ENCODE assay signal across 22 cellular contexts in the genomic region with DNA sequence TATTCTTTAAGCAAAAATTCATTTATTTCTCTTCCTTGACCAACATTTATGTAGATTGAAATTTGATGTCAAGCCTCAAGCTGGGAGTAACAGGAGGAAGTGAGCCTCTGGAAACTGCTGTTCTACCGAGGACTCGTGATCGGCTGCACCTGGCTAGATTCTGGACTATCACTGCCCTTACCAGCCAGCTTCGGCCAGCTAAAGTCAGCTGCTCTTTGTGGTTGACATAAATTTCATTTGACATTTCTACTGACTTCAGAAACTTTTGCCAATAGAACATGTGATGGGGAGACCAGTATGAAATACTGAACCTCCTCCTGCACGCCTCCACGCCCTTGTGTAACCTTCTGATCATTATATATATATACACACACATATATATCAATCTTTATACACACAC.
A peak's percentile ranks its signal among the peaks of the same experiment; 100 is the strongest.
DNase-seq lines count a peak whose midpoint lies in the region; ATAC-seq, FAIRE-seq and TF ChIP-seq lines count a peak whose summit lies in the region.
"Had no signal": no experiment of that assay in that cellular context is flagged by ENCODE, and none has a peak within 500 bp of the region (broad histone marks: within the 10 kb centered on the region; RNA-seq: fewer than 3 reads in every experiment).

No MANE protein-coding gene starts in this region.

- no peaks in the 10 kb centered on the region for H4K20me1 ChIP-seq in mammary epithelial cell (ENCODE audit: insufficient read depth, low read length)

- H3K79me2 ChIP-seq in mammary epithelial cell (ENCODE audit: insufficient read depth, low read length): no peaks in the 10 kb centered on the region

- H3K4me1 ChIP-seq in breast epithelium (no peaks in the 10 kb centered on the region), mammary epithelial cell (ENCODE audit: insufficient read depth, low read length) (peaks cover 17% of the 10 kb centered on the region), psoas muscle (peaks cover 4% of the 10 kb centered on the region)

- in situ Hi-C loops in mammary epithelial cell (cut with MboI; ENCODE audit: low sequenced_read_pairs in 2 of 2): loop anchor here in 1 of 2 donors (5.0 kb wide), 1 partner anchor 178 kb away; no protein-coding TSS in a partner anchor

- 100% methylated on average over 6 of the region's 6 CpGs for WGBS in mammary epithelial cell (ENCODE audit: low coverage, missing lambda C conversion rate)
- 49 to 53% methylated on average over 6 of the region's 6 CpGs for WGBS in lower leg skin, 2 donors
- 27 to 35% (median 28%) methylated on average over 6 of the region's 6 CpGs for WGBS in psoas muscle, 3 donors

- no peak overlapping the region for H3K4me3 ChIP-seq in breast epithelium
- H3K4me3 ChIP-seq in mammary epithelial cell (replicated peaks in 1 of 3; ENCODE audit: insufficient read depth in 1 of 3, low read depth in 2 of 3, low read length in 3 of 3): no peak overlapping the region
- no peak overlapping the region for H3K4me3 ChIP-seq in lower leg skin (ENCODE audit: low read depth, poor library complexity, severe bottlenecking)
- no peak overlapping the region for H3K4me3 ChIP-seq in psoas muscle
- H3K4me3 ChIP-seq: GM23338 had no signal

- DNase-seq in breast epithelium (ENCODE audit: low spot score in 2 of 2) (peak; percentile 12 to 15), mammary epithelial cell (no peak), lower leg skin (ENCODE audit: low spot score in 2 of 2) (peak; percentile 14 to 78), psoas muscle (no peak), ureter (ENCODE audit: low spot score) (peak; percentile 22), NCI-H1092 treated with DMSO at 0.1 percent for 48 hours (lab: John Stamatoyannopoulos, UW) (no peak), urothelium cell line (ENCODE audit: low spot score) (no peak)
- DNase-seq: CD4-positive, alpha-beta memory T cell; DMS153; GDM1; KG1; MV-4-11; NCI-H187; NCI-H2227 treated with DMSO at 0.1 percent for 48 hours; NCI-H510A treated with DMSO at 0.1 percent for 48 hours; NCI-H774 had no signal

- no peak overlapping the region for H3K9ac ChIP-seq in mammary epithelial cell (ENCODE audit: insufficient read depth, low read length)

- intact Hi-C loops in breast epithelium (cut with DNase I; ENCODE audit: low total_unique reads): no loop called here
- intact Hi-C loops in mammary epithelial cell (cut with micrococcal nuclease): no loop called here
- intact Hi-C loops in lower leg skin (cut with DNase I; ENCODE audit: low total_unique reads): loop anchor here (5.0 kb wide), 1 partner anchor 173 kb away; no protein-coding TSS in a partner anchor
- intact Hi-C loops in psoas muscle (cut with DNase I): loop anchor here in 1 of 2 donors (5.0 kb wide), 1 partner anchor 173 kb away; no protein-coding TSS in a partner anchor

- TF ChIP-seq POLR2A in breast epithelium (IDR thresholded peaks at IDR 0.05) (no peak), lower leg skin (IDR thresholded peaks at IDR 0.05) (no peak)

- dilution Hi-C loops in mammary epithelial cell (cut with HindIII; ENCODE audit: low sequenced_read_pairs): no loop called here

- H3K27me3 ChIP-seq in breast epithelium: no peaks in the 10 kb centered on the region
- no peaks in the 10 kb centered on the region for H3K27me3 ChIP-seq in mammary epithelial cell (ENCODE audit: insufficient read depth, low read length)
- H3K27me3 ChIP-seq in psoas muscle (ENCODE audit: insufficient read depth in 3 of 3, low read length in 2 of 3): no peaks in the 10 kb centered on the region

- ATAC-seq in psoas muscle (peak; percentile 44 to 93 (median 81)), HG03280 (IDR thresholded peaks at IDR 0.05; ENCODE audit: unreplicated experiment) (no peak)
- ATAC-seq: HCT116, Right ventricle myocardium inferior had no signal

- no peaks in the 10 kb centered on the region for H3K9me3 ChIP-seq in breast epithelium
- no peaks in the 10 kb centered on the region for H3K9me3 ChIP-seq in mammary epithelial cell (replicated peaks; ENCODE audit: insufficient read depth, low read length)
- H3K9me3 ChIP-seq in psoas muscle: no peaks in the 10 kb centered on the region

- no peaks in the 10 kb centered on the region for H3K36me3 ChIP-seq in breast epithelium
- H3K36me3 ChIP-seq in mammary epithelial cell (ENCODE audit: insufficient read depth, low read length): no peaks in the 10 kb centered on the region
- no peaks in the 10 kb centered on the region for H3K36me3 ChIP-seq in psoas muscle (ENCODE audit: insufficient read depth in 1 of 2, low read depth in 1 of 2)

- H3K4me2 ChIP-seq in mammary epithelial cell (ENCODE audit: insufficient read depth, low read depth, low read length): no peak overlapping the region
- H3K4me2 ChIP-seq: GM23338 had no signal

- no peak overlapping the region for H2AFZ ChIP-seq in mammary epithelial cell (ENCODE audit: low read depth, low read length)

- CTCF ChIA-PET in mammary epithelial cell (lab: Charles Lee; ENCODE audit: low non-redundant PET): no interaction called here

- H3K27ac ChIP-seq in breast epithelium (peak overlapping the region in 1 of 2 donors; percentile 72), mammary epithelial cell (ENCODE audit: insufficient read depth, low read depth, low read length) (no peak overlapping the region), psoas muscle (peak overlapping the region; percentile 56)

- no peak for FAIRE-seq in urothelium cell line (lab: Jason Lieb, UNC)
- FAIRE-seq: A204.1, RCC 7860 had no signal

- BruUV-seq in mammary epithelial cell (replicated peaks; lab: Mats Ljungman, UMichigan): no TSS peak

- TF ChIP-seq CTCF in breast epithelium (IDR thresholded peaks at IDR 0.05) (no peak), mammary epithelial cell (conservative IDR thresholded peaks at IDR 0.05 in 1 of 2, IDR thresholded peaks at IDR 0.05 in 1 of 2; ENCODE audit: extremely low read depth in 1 of 2, insufficient read depth in 1 of 2, low read depth in 1 of 2, low read length in 2 of 2) (no peak), lower leg skin (IDR thresholded peaks at IDR 0.05) (no peak), psoas muscle (IDR thresholded peaks at IDR 0.05) (no peak)

Comparison
In these comparisons a context has a peak if more than half of its experiments do, and no peak if none do; other contexts are left out.
1. DNase-seq: peak in breast epithelium (2 of 2), lower leg skin (2 of 2) and ureter (single experiment); none in mammary epithelial cell (single experiment), psoas muscle (0 of 2), NCI-H1092 treated with DMSO at 0.1 percent for 48 hours (single experiment) and urothelium cell line (single experiment).